In genomic region chr1:47755368-47755990, GRCh38 we compare ENCODE assay signal across 9 cellular contexts.
DNase-seq lines count a peak whose midpoint lies in the region; ATAC-seq and TF ChIP-seq lines count a peak whose summit lies in the region.
"Had no signal": no experiment of that assay in that cellular context is flagged by ENCODE, and none has a peak within 500 bp of the region (broad histone marks: within the 10 kb centered on the region; RNA-seq: fewer than 3 reads in every experiment).

No MANE protein-coding gene starts in this region.

- peaks cover 48% of the 10 kb centered on the region for H3K27me3 Mint-ChIP-seq in nephron (ENCODE audit: low read depth)

- in situ Hi-C loops in mammary epithelial cell (cut with MboI; ENCODE audit: low sequenced_read_pairs in 2 of 2): loop anchor here in 1 of 2 donors (25.0 kb wide), 1 partner anchor 457 kb away; the partner anchor contains the start of gene SLC5A9

- WGBS in mammary epithelial cell (ENCODE audit: low coverage, missing lambda C conversion rate): 98% methylated on average over 6 of the region's 7 CpGs
- WGBS in prostate gland: 92% methylated on average over 7 of the region's 7 CpGs

- H3K36me3 ChIP-seq in mammary epithelial cell (ENCODE audit: insufficient read depth, low read length) (no peaks in the 10 kb centered on the region), prostate gland (no peaks in the 10 kb centered on the region)

- peaks cover 58% of the 10 kb centered on the region for H3K4me1 Mint-ChIP-seq in nephron

- no peak overlapping the region for H2AFZ ChIP-seq in mammary epithelial cell (ENCODE audit: low read depth, low read length)

- no peak overlapping the region for H3K9ac ChIP-seq in mammary epithelial cell (ENCODE audit: insufficient read depth, low read length)

- H3K4me3 Mint-ChIP-seq in nephron: no peak overlapping the region

- H3K27ac Mint-ChIP-seq in nephron: no peak overlapping the region

- H3K9me3 ChIP-seq in mammary epithelial cell (replicated peaks; ENCODE audit: insufficient read depth, low read length): no peaks in the 10 kb centered on the region
- H3K9me3 ChIP-seq in prostate gland: no peaks in the 10 kb centered on the region

- dilution Hi-C loops in mammary epithelial cell (cut with HindIII; ENCODE audit: low sequenced_read_pairs): no loop called here

- BruUV-seq in mammary epithelial cell (replicated peaks; lab: Mats Ljungman, UMichigan): no TSS peak

- intact Hi-C loops in mammary epithelial cell (cut with micrococcal nuclease) (no loop called here), prostate gland (cut with DNase I) (loop anchor here (10.0 kb wide), 1 partner anchor 719 kb away; the partner anchor contains the start of gene SPATA6)

- DNase-seq in GM12864 (ENCODE audit: low read depth) (peak; percentile 8), T-helper 2 cell (peak in 4 of 5 experiments; percentile 24 to 45 (median 32)), mammary epithelial cell (no peak), prostate gland (ENCODE audit: low spot score) (no peak)

- no peaks in the 10 kb centered on the region for H4K20me1 ChIP-seq in mammary epithelial cell (ENCODE audit: insufficient read depth, low read length)

- no peaks in the 10 kb centered on the region for H3K36me3 Mint-ChIP-seq in nephron (ENCODE audit: low read depth)

- H3K4me3 ChIP-seq in GM12864 (ENCODE audit: low read depth, low read length): no peak overlapping the region
- H3K4me3 ChIP-seq in mammary epithelial cell (replicated peaks in 1 of 3; ENCODE audit: insufficient read depth in 1 of 3, low read depth in 2 of 3, low read length in 3 of 3): no peak overlapping the region
- no peak overlapping the region for H3K4me3 ChIP-seq in prostate gland
- H3K4me3 ChIP-seq: SK-N-MC had no signal

- H3K4me1 ChIP-seq in mammary epithelial cell (ENCODE audit: insufficient read depth, low read length) (peaks cover 4% of the 10 kb centered on the region), prostate gland (replicated peaks) (peaks cover 11% of the 10 kb centered on the region)

- TF ChIP-seq CTCF in GM12864 (IDR thresholded peaks at IDR 0.05; ENCODE audit: low read depth, low read length, missing control alignments) (peak; percentile 96), mammary epithelial cell (conservative IDR thresholded peaks at IDR 0.05 in 1 of 2, IDR thresholded peaks at IDR 0.05 in 1 of 2; ENCODE audit: extremely low read depth in 1 of 2, insufficient read depth in 1 of 2, low read depth in 1 of 2, low read length in 2 of 2) (peak; percentile 55 to 64), nephron (IDR thresholded peaks at IDR 0.05; ENCODE audit: unreplicated experiment in 3 of 3) (peak; percentile 13 to 35 (median 23)), prostate gland (IDR thresholded peaks at IDR 0.05) (peak in 2 of 4 experiments; percentile 9 to 24)

- no peaks in the 10 kb centered on the region for H3K9me3 Mint-ChIP-seq in nephron

- no peak overlapping the region for H3K4me2 ChIP-seq in mammary epithelial cell (ENCODE audit: insufficient read depth, low read depth, low read length)

- ATAC-seq in HG02610 (IDR thresholded peaks at IDR 0.05; ENCODE audit: unreplicated experiment): peak; percentile 53
- ATAC-seq in GM21528 (IDR thresholded peaks at IDR 0.05; ENCODE audit: low FRiP score, unreplicated experiment): no peak
- no peak for ATAC-seq in GM21423 (IDR thresholded peaks at IDR 0.05; ENCODE audit: unreplicated experiment)

- no peak overlapping the region for H3K27ac ChIP-seq in mammary epithelial cell (ENCODE audit: insufficient read depth, low read depth, low read length)
- H3K27ac ChIP-seq in prostate gland: no peak overlapping the region
- H3K27ac ChIP-seq: SK-N-MC had no signal

- CTCF ChIA-PET in mammary epithelial cell (lab: Charles Lee; ENCODE audit: low non-redundant PET): interaction anchor here (0.6 kb wide), 1 partner anchor 11 kb away, joined by 4 read pairs; no protein-coding TSS in a partner anchor

- no peak for TF ChIP-seq POLR2A in prostate gland (IDR thresholded peaks at IDR 0.05)

- H3K27me3 ChIP-seq in mammary epithelial cell (ENCODE audit: insufficient read depth, low read length) (no peaks in the 10 kb centered on the region), prostate gland (replicated peaks; ENCODE audit: insufficient read depth) (no peaks in the 10 kb centered on the region)

- no peaks in the 10 kb centered on the region for H3K79me2 ChIP-seq in mammary epithelial cell (ENCODE audit: insufficient read depth, low read length)

Comparison
In these comparisons a context has a peak if more than half of its experiments do, and no peak if none do; other contexts are left out.
1. DNase-seq: peak in GM12864 (single experiment) and T-helper 2 cell (4 of 5); none in mammary epithelial cell (single experiment) and prostate gland (single experiment).